ENCODE assay signal across 1 cellular context in genomic region chr11:64240467-64241174, GRCh38.
TF ChIP-seq lines count a peak whose summit lies in the region.

FKBP2 (plus strand) TSS chr11:64241095; CDS start chr11:64242388, 1,293 bp downstream.

TF ChIP-seq in HepG2, 621 proteins besides CTCF, POLR2A, EP300 and RAD21 (continued from another document and continues in another):
- no peak for TF ChIP-seq JDP2 (CRISPR knock-in tag; IDR thresholded peaks at IDR 0.05; ENCODE audit: borderline replicate concordance)
- TF ChIP-seq ZSCAN25 (CRISPR knock-in tag; IDR thresholded peaks at IDR 0.05): peak; percentile 29; the same call in 1 of the 2 replicates
- no peak for TF ChIP-seq IKZF4 (CRISPR knock-in tag; IDR thresholded peaks at IDR 0.05; ENCODE audit: borderline replicate concordance, low read depth, not compliant biosample characterization)
- TF ChIP-seq HOXA7 (CRISPR knock-in tag; IDR thresholded peaks at IDR 0.05): no peak
- TF ChIP-seq KAT2B (IDR thresholded peaks at IDR 0.05; ENCODE audit: borderline replicate concordance, low read depth, low read length): no peak
- no peak for TF ChIP-seq IRX3 (CRISPR knock-in tag; IDR thresholded peaks at IDR 0.05; ENCODE audit: borderline replicate concordance, low read depth)
- no peak for TF ChIP-seq ZNF382 (CRISPR knock-in tag; IDR thresholded peaks at IDR 0.05; ENCODE audit: borderline replicate concordance)
- TF ChIP-seq PCBP2 (optimal IDR thresholded peaks at IDR 0.05; ENCODE audit: low read depth, low read length, poor library complexity, severe bottlenecking): no peak
- peak; percentile 58; the same call in 1 of the 2 replicates for TF ChIP-seq FOXK1 (CRISPR knock-in tag; IDR thresholded peaks at IDR 0.05; ENCODE audit: borderline replicate concordance, low read depth)
- no peak for TF ChIP-seq MBD4 (IDR thresholded peaks at IDR 0.05; ENCODE audit: borderline replicate concordance, low read length)
- no peak for TF ChIP-seq KDM1A (CRISPR knock-in tag; IDR thresholded peaks at IDR 0.05)
- TF ChIP-seq KIAA2018 (CRISPR knock-in tag; IDR thresholded peaks at IDR 0.05; ENCODE audit: borderline replicate concordance): peak; percentile 10; the same call in 1 of the 2 replicates
- no peak for TF ChIP-seq SAFB2 (CRISPR knock-in tag; IDR thresholded peaks at IDR 0.05; ENCODE audit: borderline replicate concordance, low read depth)
- peak; percentile 74 for TF ChIP-seq ISL2 (CRISPR knock-in tag; IDR thresholded peaks at IDR 0.05)
- TF ChIP-seq HCFC1 (IDR thresholded peaks at IDR 0.05; ENCODE audit: low read depth, low read length): peak; percentile 34; the same call in 1 of the 2 replicates
- TF ChIP-seq ZFP91 (CRISPR knock-in tag; IDR thresholded peaks at IDR 0.05; ENCODE audit: borderline replicate concordance): peak; percentile 76
- TF ChIP-seq BCL6 (CRISPR knock-in tag; IDR thresholded peaks at IDR 0.05): no peak
- 0 out of 2 replicates have a peak, but pooled peaks have one; percentile 4 for TF ChIP-seq ZNF713 (CRISPR knock-in tag; IDR thresholded peaks at IDR 0.05)
- no peak for TF ChIP-seq ZNF513 (CRISPR knock-in tag; conservative IDR thresholded peaks at IDR 0.05)
- TF ChIP-seq CREBL2 (CRISPR knock-in tag; IDR thresholded peaks at IDR 0.05; ENCODE audit: borderline replicate concordance): no peak
- TF ChIP-seq CERS6 (CRISPR knock-in tag; IDR thresholded peaks at IDR 0.05): no peak
- no peak for TF ChIP-seq HNF1A (IDR thresholded peaks at IDR 0.05; ENCODE audit: low read depth)
- TF ChIP-seq HNF1A (CRISPR knock-in tag; IDR thresholded peaks at IDR 0.05; ENCODE audit: borderline replicate concordance): no peak; the same call in 1 of the 2 replicates
- peak; percentile 51; the same call in 1 of the 2 replicates for TF ChIP-seq IRF9 (CRISPR knock-in tag; IDR thresholded peaks at IDR 0.05; ENCODE audit: borderline replicate concordance)
- TF ChIP-seq SRF (IDR thresholded peaks at IDR 0.05; ENCODE audit: low read depth, low read length): no peak
- no peak for TF ChIP-seq MTF1 (CRISPR knock-in tag; IDR thresholded peaks at IDR 0.05)
- peak; percentile 41 for TF ChIP-seq HNRNPK (IDR thresholded peaks at IDR 0.05; ENCODE audit: low read depth, low read length, poor library complexity, severe bottlenecking)
- no peak for TF ChIP-seq ZKSCAN8 (CRISPR knock-in tag; IDR thresholded peaks at IDR 0.05; ENCODE audit: borderline replicate concordance)
- no peak for TF ChIP-seq MTERF4 (CRISPR knock-in tag; IDR thresholded peaks at IDR 0.05)
- no peak for TF ChIP-seq ZNF12 (CRISPR knock-in tag; IDR thresholded peaks at IDR 0.05)
- TF ChIP-seq ZNF567 (CRISPR knock-in tag; IDR thresholded peaks at IDR 0.05; ENCODE audit: borderline replicate concordance): no peak
